In the genomic region with DNA sequence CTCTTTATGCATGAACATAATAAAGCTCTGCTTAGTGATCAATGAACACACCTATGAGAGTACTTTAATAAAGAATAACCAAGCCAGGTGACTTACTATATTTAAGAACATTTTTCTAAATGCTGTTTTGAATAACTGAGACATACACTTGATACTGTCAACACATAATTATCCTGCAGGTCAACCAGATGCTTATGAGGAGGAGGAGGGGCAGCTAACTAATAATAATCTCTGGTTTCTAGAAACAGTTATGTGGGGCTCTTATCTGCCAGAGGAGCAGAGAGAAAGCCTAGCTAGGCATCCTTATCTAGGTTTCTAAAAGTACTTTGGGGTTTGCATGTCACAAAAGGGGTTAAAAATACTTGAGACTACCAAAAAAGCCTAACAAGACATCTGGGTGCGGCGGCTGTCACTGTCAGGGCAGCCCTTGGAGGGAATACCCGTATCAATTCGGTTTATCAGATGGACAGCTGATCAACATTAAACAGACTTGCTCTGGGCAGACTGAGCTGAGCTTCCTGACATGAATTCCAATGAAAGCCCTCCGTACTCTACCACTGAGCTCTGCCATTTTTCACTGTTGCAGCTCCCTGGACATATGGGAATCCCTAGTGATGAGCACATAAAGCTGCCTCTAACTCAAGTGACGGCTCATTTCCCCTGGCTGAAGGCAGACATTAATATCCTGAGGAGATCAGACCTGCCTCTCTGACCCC, we compare ENCODE assay signal across 27 cellular contexts.
A peak's percentile ranks its signal among the peaks of the same experiment; 100 is the strongest.
DNase-seq lines count a peak whose midpoint lies in the region; ATAC-seq and TF ChIP-seq lines count a peak whose summit lies in the region.
"Had no signal": no experiment of that assay in that cellular context is flagged by ENCODE, and none has a peak within 500 bp of the region (broad histone marks: within the 10 kb centered on the region; RNA-seq: fewer than 3 reads in every experiment).

No MANE protein-coding gene starts in this region.

- no peaks in the 10 kb centered on the region for H3K27me3 ChIP-seq in dorsolateral prefrontal cortex
- H3K27me3 ChIP-seq: brain microvascular endothelial cell, MG63 had no signal

- no peaks in the 10 kb centered on the region for H3K9me3 Mint-ChIP-seq in nephron
- H3K9me3 Mint-ChIP-seq in activated CD4-positive, alpha-beta T cell treated with anti-CD3 and anti-CD28 coated beads for 36 hours (ENCODE audit: low read depth), result no peaks in the 10 kb centered on the region
- H3K9me3 Mint-ChIP-seq: activated naive CD8-positive, alpha-beta T cell treated with anti-CD3 and anti-CD28 coated beads, Interleukin-2, amount 50 U/mL, for 24 hours; dendritic cell treated with granulocyte-macrophage colony-stimulating factor and Interleukin-4, amounts not matched to agents 40 ng/mL and 50 ng/mL, for 4 days; IgD-negative memory B cell; natural killer cell; stimulated activated effector memory CD8-positive, alpha-beta T cell treated with anti-CD3 and anti-CD28 coated beads, Interleukin-12 subunit alpha, Interleukin-12 subunit beta, amount 100 ng/mL, for 72 hours; T-helper 1 cell treated with Interleukin-12 subunit alpha and Interleukin-12 subunit beta and Interleukin-4 antibody, amounts not matched to agents 30 μg/mL and 1 μg/mL, for 36 hours had no signal

- ATAC-seq in GM18873 (IDR thresholded peaks at IDR 0.05; ENCODE audit: low FRiP score, unreplicated experiment) (no peak), GM19455 (IDR thresholded peaks at IDR 0.05; ENCODE audit: unreplicated experiment) (no peak)
- no peak for ATAC-seq in activated CD4-positive, alpha-beta T cell treated with anti-CD3 and anti-CD28 coated beads for 36 hours
- ATAC-seq: activated naive CD8-positive, alpha-beta T cell treated with anti-CD3 and anti-CD28 coated beads, Interleukin-2, amount 50 U/mL, for 24 hours; natural killer cell; stimulated activated effector memory CD8-positive, alpha-beta T cell treated with anti-CD3 and anti-CD28 coated beads, Interleukin-12 subunit alpha, Interleukin-12 subunit beta, amount 100 ng/mL, for 72 hours had no signal

- TF ChIP-seq CTCF in dorsolateral prefrontal cortex (IDR thresholded peaks at IDR 0.05 in 54 of 56, conservative IDR thresholded peaks at IDR 0.05 in 2 of 56; ENCODE audit: low read depth in 1 of 56, partially characterized antibody in 56 of 56) (no peak), nephron (IDR thresholded peaks at IDR 0.05; ENCODE audit: unreplicated experiment in 3 of 3) (no peak)

- H3K27me3 Mint-ChIP-seq in nephron (ENCODE audit: low read depth), result no peaks in the 10 kb centered on the region
- H3K27me3 Mint-ChIP-seq in activated CD4-positive, alpha-beta T cell treated with anti-CD3 and anti-CD28 coated beads for 36 hours, result no peaks in the 10 kb centered on the region
- H3K27me3 Mint-ChIP-seq: activated naive CD8-positive, alpha-beta T cell treated with anti-CD3 and anti-CD28 coated beads, Interleukin-2, amount 50 U/mL, for 24 hours; dendritic cell treated with granulocyte-macrophage colony-stimulating factor and Interleukin-4, amounts not matched to agents 40 ng/mL and 50 ng/mL, for 4 days; IgD-negative memory B cell had no signal

- CTCF ChIA-PET in activated CD4-positive, alpha-beta T cell treated with anti-CD3 and anti-CD28 coated beads for 36 hours (lab: Charles Lee), result interaction anchor here (0.8 to 1.3 kb wide), 2 partner anchors 23 to 788 kb away, joined by 3 read pairs; no protein-coding TSS in a partner anchor

- peak overlapping the region in 1 of 59 donors; percentile 36 for H3K27ac ChIP-seq in dorsolateral prefrontal cortex
- H3K27ac ChIP-seq: brain microvascular endothelial cell, C4-2B, WERI-Rb-1 had no signal

- H3K4me3 ChIP-seq in dorsolateral prefrontal cortex, result peak overlapping the region in 49 of 59 donors; percentile 0 to 54 (median 32)
- H3K4me3 ChIP-seq: MG63 had no signal

- POLR2A ChIA-PET in activated CD4-positive, alpha-beta T cell treated with anti-CD3 and anti-CD28 coated beads for 36 hours (lab: Charles Lee), result no interaction called here

- H3K4me1 Mint-ChIP-seq in nephron, result peaks cover 25% of the 10 kb centered on the region
- H3K4me1 Mint-ChIP-seq in activated CD4-positive, alpha-beta T cell treated with anti-CD3 and anti-CD28 coated beads for 36 hours, result no peaks in the 10 kb centered on the region
- H3K4me1 Mint-ChIP-seq: activated naive CD8-positive, alpha-beta T cell treated with anti-CD3 and anti-CD28 coated beads, Interleukin-2, amount 50 U/mL, for 24 hours; stimulated activated effector memory CD8-positive, alpha-beta T cell treated with anti-CD3 and anti-CD28 coated beads, Interleukin-12 subunit alpha, Interleukin-12 subunit beta, amount 100 ng/mL, for 72 hours had no signal

- H3K4me3 Mint-ChIP-seq in nephron, result peak overlapping the region in 2 of 3 experiments; percentile 4 to 6
- no peak overlapping the region for H3K4me3 Mint-ChIP-seq in activated CD4-positive, alpha-beta T cell treated with anti-CD3 and anti-CD28 coated beads for 36 hours
- H3K4me3 Mint-ChIP-seq: activated naive CD8-positive, alpha-beta T cell treated with anti-CD3 and anti-CD28 coated beads, Interleukin-2, amount 50 U/mL, for 24 hours; dendritic cell treated with granulocyte-macrophage colony-stimulating factor and Interleukin-4, amounts not matched to agents 40 ng/mL and 50 ng/mL, for 4 days; natural killer cell; stimulated activated effector memory CD8-positive, alpha-beta T cell treated with anti-CD3 and anti-CD28 coated beads, Interleukin-12 subunit alpha, Interleukin-12 subunit beta, amount 100 ng/mL, for 72 hours; T-helper 1 cell treated with Interleukin-12 subunit alpha and Interleukin-12 subunit beta and Interleukin-4 antibody, amounts not matched to agents 30 μg/mL and 1 μg/mL, for 36 hours had no signal

- no peaks in the 10 kb centered on the region for H3K36me3 Mint-ChIP-seq in nephron (ENCODE audit: low read depth)
- no peaks in the 10 kb centered on the region for H3K36me3 Mint-ChIP-seq in activated CD4-positive, alpha-beta T cell treated with anti-CD3 and anti-CD28 coated beads for 36 hours (ENCODE audit: low read depth)
- H3K36me3 Mint-ChIP-seq: natural killer cell; stimulated activated effector memory CD8-positive, alpha-beta T cell treated with anti-CD3 and anti-CD28 coated beads, Interleukin-12 subunit alpha, Interleukin-12 subunit beta, amount 100 ng/mL, for 72 hours had no signal

- intact Hi-C loops in dorsolateral prefrontal cortex (cut with DNase I) (no loop called here), posterior vena cava (cut with DNase I) (no loop called here)
- intact Hi-C loops in activated CD4-positive, alpha-beta T cell treated with anti-CD3 and anti-CD28 coated beads for 36 hours (cut with DNase I, micrococcal nuclease), result no loop called here

- peak overlapping the region in 1 of 3 experiments; percentile 30 for H3K27ac Mint-ChIP-seq in nephron
- no peak overlapping the region for H3K27ac Mint-ChIP-seq in activated CD4-positive, alpha-beta T cell treated with anti-CD3 and anti-CD28 coated beads for 36 hours
- H3K27ac Mint-ChIP-seq: activated naive CD8-positive, alpha-beta T cell treated with anti-CD3 and anti-CD28 coated beads, Interleukin-2, amount 50 U/mL, for 24 hours; dendritic cell treated with granulocyte-macrophage colony-stimulating factor and Interleukin-4, amounts not matched to agents 40 ng/mL and 50 ng/mL, for 4 days; IgD-negative memory B cell; natural killer cell; stimulated activated effector memory CD8-positive, alpha-beta T cell treated with anti-CD3 and anti-CD28 coated beads, Interleukin-12 subunit alpha, Interleukin-12 subunit beta, amount 100 ng/mL, for 72 hours; T-helper 1 cell treated with Interleukin-12 subunit alpha and Interleukin-12 subunit beta and Interleukin-4 antibody, amounts not matched to agents 30 μg/mL and 1 μg/mL, for 36 hours had no signal

- DNase-seq in Ammon's horn (ENCODE audit: low spot score), result peak; percentile 17
- DNase-seq in NCI-H2227 treated with DMSO at 0.1 percent for 48 hours (lab: John Stamatoyannopoulos, UW), result peak; percentile 25
- DNase-seq in dorsolateral prefrontal cortex, result no peak
- no peak for DNase-seq in posterior vena cava (ENCODE audit: low spot score)
- DNase-seq in activated CD4-positive, alpha-beta T cell treated with anti-CD3 and anti-CD28 coated beads for 36 hours, result no peak
- DNase-seq: ACHN; activated CD4-positive, alpha-beta T cell treated with anti-CD3 and anti-CD28 coated beads, Interleukin-2, amount 50 U/mL, for 4 hours; activated effector memory CD4-positive, alpha-beta T cell treated with Interleukin-2 at 50 U/mL for 16 hours; activated naive CD8-positive, alpha-beta T cell treated with anti-CD3 and anti-CD28 coated beads, Interleukin-2, amount 50 U/mL, for 24 hours; brain microvascular endothelial cell; GDM1; mesenchymal stem cell; MG63; natural killer cell; NCI-H1436; NCI-H2171 treated with DMSO at 0.1 percent for 48 hours; NCI-H748 treated with DMSO at 0.1 percent for 48 hours; SIG-M5; WERI-Rb-1 had no signal

Comparison
In these comparisons a context has a peak if more than half of its experiments do, and no peak if none do; other contexts are left out.
1. DNase-seq: peak in Ammon's horn (single experiment) and NCI-H2227 treated with DMSO at 0.1 percent for 48 hours (single experiment); none in dorsolateral prefrontal cortex (0 of 10), posterior vena cava (single experiment) and activated CD4-positive, alpha-beta T cell treated with anti-CD3 and anti-CD28 coated beads for 36 hours (single experiment).